In genomic region chrX:37991303-37991702, GRCh38 we compare ENCODE assay signal across 4 cellular contexts. TPM values are rescaled to one million over a fixed set of nuclear protein-coding genes. Genes with fewer than 3 reads are reported as not detected.
"Had no signal": no experiment of that assay in that cellular context is flagged by ENCODE, and none has a peak within 500 bp of the region (broad histone marks: within the 10 kb centered on the region; RNA-seq: fewer than 3 reads in every experiment).

No MANE protein-coding gene starts in this region.

RNA-seq across cellular contexts. Expression of gene SYTL5, which starts 15.1 kb away (rescaled TPM):
- total RNA-seq: activated B cell treated with CpG ODN at 0.5 μM for 24 hours; activated CD8-positive, alpha-beta T cell treated with anti-CD3 and anti-CD28 coated beads for 36 hours; dermis microvascular lymphatic vessel endothelial cell; T-helper 17 cell had no signal
